Comparison of ENCODE assay signal across 8 cellular contexts in the genomic region with DNA sequence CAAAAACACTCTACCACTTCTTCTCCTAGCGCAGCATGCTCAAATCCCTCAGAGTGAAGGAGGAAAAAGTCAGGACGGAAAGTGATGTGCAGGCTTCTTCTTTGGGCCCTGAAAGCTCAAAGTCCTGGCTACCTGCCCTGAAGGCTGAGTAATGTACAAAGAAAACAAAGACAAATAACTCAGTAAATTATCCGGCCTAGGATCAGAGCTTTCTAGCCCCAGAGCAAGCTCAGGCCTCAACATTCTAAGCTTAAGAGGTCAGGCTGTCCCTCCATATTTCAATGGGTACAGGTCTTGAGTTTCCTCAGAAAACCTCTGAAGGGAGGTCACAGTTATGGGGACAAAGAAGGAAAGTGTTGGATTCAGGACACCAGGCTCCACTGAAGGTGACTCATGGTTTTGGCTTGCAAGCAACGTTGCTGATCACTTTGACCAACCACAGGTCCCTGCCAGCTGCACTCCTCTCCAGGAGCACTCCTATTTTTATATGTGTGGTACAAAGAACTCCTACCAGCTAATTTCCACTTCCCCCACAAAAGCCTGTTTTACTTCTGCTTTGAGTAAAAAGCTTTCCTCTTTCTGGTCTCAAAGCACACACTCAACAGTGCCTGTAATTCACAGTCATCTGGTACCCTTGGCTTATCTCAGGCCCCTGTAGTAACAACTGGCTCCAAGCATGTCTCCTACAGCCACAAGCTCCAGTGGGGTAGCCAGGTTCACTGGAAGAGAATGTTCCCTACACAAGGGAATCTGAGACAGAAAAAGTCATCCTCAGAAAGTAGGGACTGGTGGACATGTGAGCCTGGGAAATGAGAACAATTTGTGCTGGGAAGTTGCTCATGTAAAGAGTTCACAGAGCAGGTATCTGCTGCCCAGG.
DNase-seq lines count a peak whose midpoint lies in the region; ATAC-seq and TF ChIP-seq lines count a peak whose summit lies in the region.

No MANE protein-coding gene starts in this region.

- H3K27me3 Mint-ChIP-seq in activated CD4-positive, alpha-beta T cell treated with anti-CD3 and anti-CD28 coated beads for 36 hours: peaks cover 17% of the 10 kb centered on the region
- peaks cover 25% of the 10 kb centered on the region for H3K27me3 Mint-ChIP-seq in activated CD4-positive, alpha-beta T cell treated with anti-CD3 and anti-CD28 coated beads, Interleukin-2, amount 10 ng/mL, durations not matched to agents 7 days and 5 days

- no peaks in the 10 kb centered on the region for H3K36me3 ChIP-seq in hepatocyte (replicated peaks; ENCODE audit: insufficient read depth, low read depth)

- intact Hi-C loops in activated CD4-positive, alpha-beta T cell treated with anti-CD3 and anti-CD28 coated beads for 36 hours (cut with DNase I, micrococcal nuclease): loop anchor here (1.0 to 5.0 kb wide), 6 partner anchors 18 to 96 kb away; no protein-coding TSS in a partner anchor

- 47% methylated on average over 4 of the region's 4 CpGs for WGBS in hepatocyte (ENCODE audit: low lambda C conversion rate, missing lambda C conversion rate)

- DNase-seq in activated CD4-positive, alpha-beta T cell treated with anti-CD3 and anti-CD28 coated beads for 36 hours: peak; percentile 43
- no peak for DNase-seq in activated CD4-positive, alpha-beta T cell treated with anti-CD3 and anti-CD28 coated beads, Interleukin-2, amount 10 ng/mL, durations not matched to agents 7 days and 5 days
- peak; percentile 93 for DNase-seq in H4 (ENCODE audit: low spot score)
- DNase-seq in LHCN-M2 (ENCODE audit: low read depth): peak; percentile 98
- peak; percentile 76 for DNase-seq in amniotic stem cell (lab: John Stamatoyannopoulos, UW)
- peak; percentile 70 for DNase-seq in hepatocyte (ENCODE audit: low spot score)
- peak; percentile 57 for DNase-seq in stimulated activated CD8-positive, alpha-beta memory T cell treated with anti-CD3 and anti-CD28 coated beads, Interleukin-4, amount 100 ng/mL, for 48 hours
- no peak for DNase-seq in HEK293T (ENCODE audit: extremely low spot score)

- H4K20me1 ChIP-seq in hepatocyte (ENCODE audit: insufficient read depth, poor library complexity, severe bottlenecking): no peaks in the 10 kb centered on the region

- ATAC-seq in activated CD4-positive, alpha-beta T cell treated with anti-CD3 and anti-CD28 coated beads for 36 hours: peak; percentile 97

- peak overlapping the region; percentile 96 for H3K27ac ChIP-seq in hepatocyte

- H3K4me3 ChIP-seq in hepatocyte: no peak overlapping the region

- peaks cover 34% of the 10 kb centered on the region for H3K4me1 Mint-ChIP-seq in activated CD4-positive, alpha-beta T cell treated with anti-CD3 and anti-CD28 coated beads for 36 hours
- H3K4me1 Mint-ChIP-seq in activated CD4-positive, alpha-beta T cell treated with anti-CD3 and anti-CD28 coated beads, Interleukin-2, amount 10 ng/mL, durations not matched to agents 7 days and 5 days: peaks cover 18% of the 10 kb centered on the region

- no peaks in the 10 kb centered on the region for H3K79me2 ChIP-seq in hepatocyte

- POLR2A ChIA-PET in activated CD4-positive, alpha-beta T cell treated with anti-CD3 and anti-CD28 coated beads for 36 hours (lab: Charles Lee): interaction anchor here (0.6 to 0.8 kb wide), 4 partner anchors 12 to 453 kb away, joined by 3 to 4 read pairs (median 3); no protein-coding TSS in a partner anchor
- POLR2A ChIA-PET in activated CD4-positive, alpha-beta T cell treated with anti-CD3 and anti-CD28 coated beads, Interleukin-2, amount 10 ng/mL, durations not matched to agents 7 days and 5 days (lab: Charles Lee): no interaction called here
- POLR2A ChIA-PET in HEK293T (lab: Yijun Ruan, JAX): interaction anchor here (0.9 to 1.1 kb wide), 2 partner anchors 10 to 116 kb away, joined by 3 to 4 read pairs; a partner anchor contains a TSS

- H3K9me2 ChIP-seq in hepatocyte (replicated peaks; ENCODE audit: insufficient read depth): no peaks in the 10 kb centered on the region

- CTCF ChIA-PET in activated CD4-positive, alpha-beta T cell treated with anti-CD3 and anti-CD28 coated beads for 36 hours (lab: Charles Lee): interaction anchor here (0.8 to 1.7 kb wide), 7 partner anchors 10 to 76 kb away, joined by 3 to 5 read pairs (median 4); no protein-coding TSS in a partner anchor
- CTCF ChIA-PET in activated CD4-positive, alpha-beta T cell treated with anti-CD3 and anti-CD28 coated beads, Interleukin-2, amount 10 ng/mL, durations not matched to agents 7 days and 5 days (lab: Charles Lee): interaction anchor here (0.6 to 1.8 kb wide), 6 partner anchors 15 to 522 kb away, joined by 3 to 4 read pairs (median 3); no protein-coding TSS in a partner anchor
- CTCF ChIA-PET in HEK293T (lab: Yijun Ruan, JAX): interaction anchor here (0.6 kb wide), 1 partner anchor 11 kb away, joined by 3 read pairs; no protein-coding TSS in a partner anchor

- H2AFZ ChIP-seq in hepatocyte: peak overlapping the region; percentile 29

- no peaks in the 10 kb centered on the region for H3K9me3 Mint-ChIP-seq in activated CD4-positive, alpha-beta T cell treated with anti-CD3 and anti-CD28 coated beads for 36 hours (ENCODE audit: low read depth)
- no peaks in the 10 kb centered on the region for H3K9me3 Mint-ChIP-seq in activated CD4-positive, alpha-beta T cell treated with anti-CD3 and anti-CD28 coated beads, Interleukin-2, amount 10 ng/mL, durations not matched to agents 7 days and 5 days

- H3K4me1 ChIP-seq in hepatocyte (ENCODE audit: insufficient read depth): peaks cover 29% of the 10 kb centered on the region

- H3K27me3 ChIP-seq in hepatocyte: no peaks in the 10 kb centered on the region

- H3K36me3 Mint-ChIP-seq in activated CD4-positive, alpha-beta T cell treated with anti-CD3 and anti-CD28 coated beads for 36 hours (ENCODE audit: low read depth): no peaks in the 10 kb centered on the region
- H3K36me3 Mint-ChIP-seq in activated CD4-positive, alpha-beta T cell treated with anti-CD3 and anti-CD28 coated beads, Interleukin-2, amount 10 ng/mL, durations not matched to agents 7 days and 5 days (ENCODE audit: low read depth): no peaks in the 10 kb centered on the region

- H3K4me3 Mint-ChIP-seq in activated CD4-positive, alpha-beta T cell treated with anti-CD3 and anti-CD28 coated beads for 36 hours: no peak overlapping the region
- no peak overlapping the region for H3K4me3 Mint-ChIP-seq in activated CD4-positive, alpha-beta T cell treated with anti-CD3 and anti-CD28 coated beads, Interleukin-2, amount 10 ng/mL, durations not matched to agents 7 days and 5 days

- peak overlapping the region; percentile 42 for H3K4me2 ChIP-seq in hepatocyte

- no peak for TF ChIP-seq CTCF in hepatocyte (IDR thresholded peaks at IDR 0.05; ENCODE audit: poor library complexity)

- H3K9me3 ChIP-seq in hepatocyte (ENCODE audit: low read depth): no peaks in the 10 kb centered on the region

- H3K27ac Mint-ChIP-seq in activated CD4-positive, alpha-beta T cell treated with anti-CD3 and anti-CD28 coated beads for 36 hours: peak overlapping the region; percentile 27
- no peak overlapping the region for H3K27ac Mint-ChIP-seq in activated CD4-positive, alpha-beta T cell treated with anti-CD3 and anti-CD28 coated beads, Interleukin-2, amount 10 ng/mL, durations not matched to agents 7 days and 5 days

TF ChIP-seq in HEK293T, 16 proteins besides CTCF, POLR2A, EP300 and RAD21:
- TF ChIP-seq, protein P1, sequence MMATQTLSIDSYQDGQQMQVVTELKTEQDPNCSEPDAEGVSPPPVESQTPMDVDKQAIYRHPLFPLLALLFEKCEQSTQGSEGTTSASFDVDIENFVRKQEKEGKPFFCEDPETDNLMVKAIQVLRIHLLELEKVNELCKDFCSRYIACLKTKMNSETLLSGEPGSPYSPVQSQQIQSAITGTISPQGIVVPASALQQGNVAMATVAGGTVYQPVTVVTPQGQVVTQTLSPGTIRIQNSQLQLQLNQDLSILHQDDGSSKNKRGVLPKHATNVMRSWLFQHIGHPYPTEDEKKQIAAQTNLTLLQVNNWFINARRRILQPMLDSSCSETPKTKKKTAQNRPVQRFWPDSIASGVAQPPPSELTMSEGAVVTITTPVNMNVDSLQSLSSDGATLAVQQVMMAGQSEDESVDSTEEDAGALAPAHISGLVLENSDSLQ (IDR thresholded peaks at IDR 0.05): no peak
- TF ChIP-seq ARNT (IDR thresholded peaks at IDR 0.05): no peak
- TF ChIP-seq FOXA1 (IDR thresholded peaks at IDR 0.05): no peak
- no peak for TF ChIP-seq L3MBTL2 (conservative IDR thresholded peaks at IDR 0.05)
- TF ChIP-seq BHLHE40 (IDR thresholded peaks at IDR 0.05; ENCODE audit: borderline replicate concordance): no peak
- no peak for TF ChIP-seq TARDBP (IDR thresholded peaks at IDR 0.05)
- no peak for TF ChIP-seq ZNF384 (IDR thresholded peaks at IDR 0.05)
- TF ChIP-seq FOXK2 (IDR thresholded peaks at IDR 0.05): no peak
- TF ChIP-seq LEF1 (IDR thresholded peaks at IDR 0.05; ENCODE audit: borderline replicate concordance): no peak
- no peak for TF ChIP-seq HDGF (IDR thresholded peaks at IDR 0.05; ENCODE audit: borderline replicate concordance)

Comparison
In these comparisons a context has a peak if more than half of its experiments do, and no peak if none do; other contexts are left out.
1. DNase-seq: peak in activated CD4-positive, alpha-beta T cell treated with anti-CD3 and anti-CD28 coated beads for 36 hours (single experiment), H4 (single experiment), LHCN-M2 (single experiment), amniotic stem cell (single experiment), hepatocyte (single experiment) and stimulated activated CD8-positive, alpha-beta memory T cell treated with anti-CD3 and anti-CD28 coated beads, Interleukin-4, amount 100 ng/mL, for 48 hours (single experiment); none in activated CD4-positive, alpha-beta T cell treated with anti-CD3 and anti-CD28 coated beads, Interleukin-2, amount 10 ng/mL, durations not matched to agents 7 days and 5 days (single experiment) and HEK293T (single experiment).